Comparison of ENCODE assay signal across 29 cellular contexts in the genomic region with DNA sequence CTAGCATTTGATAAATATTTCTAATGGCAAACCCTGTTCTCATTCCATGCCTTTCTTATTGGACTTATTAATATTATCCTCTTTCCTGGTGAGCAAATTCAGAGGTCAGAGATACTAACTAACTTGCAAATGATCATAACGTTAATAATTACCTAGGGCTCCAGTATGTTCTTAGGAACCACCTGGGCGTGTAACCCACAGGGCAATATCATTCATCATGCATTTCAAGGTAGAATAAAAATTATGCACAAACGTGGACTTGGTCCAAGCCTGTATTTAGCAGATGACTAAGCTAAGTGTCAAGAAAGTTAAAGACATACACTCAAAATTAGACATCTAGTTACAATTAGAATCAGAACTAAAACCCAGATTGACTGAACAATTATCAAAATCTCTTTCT.
A peak's percentile ranks its signal among the peaks of the same experiment; 100 is the strongest.
DNase-seq lines count a peak whose midpoint lies in the region; ATAC-seq, FAIRE-seq and TF ChIP-seq lines count a peak whose summit lies in the region.
"Had no signal": no experiment of that assay in that cellular context is flagged by ENCODE, and none has a peak within 500 bp of the region (broad histone marks: within the 10 kb centered on the region; RNA-seq: fewer than 3 reads in every experiment).

No MANE protein-coding gene starts in this region.

- no peak for TF ChIP-seq CTCF in body of pancreas (IDR thresholded peaks at IDR 0.05)
- TF ChIP-seq CTCF in type B pancreatic cell (conservative IDR thresholded peaks at IDR 0.05), result no peak

- H3K27me3 Mint-ChIP-seq in type B pancreatic cell, result no peaks in the 10 kb centered on the region
- H3K27me3 Mint-ChIP-seq: activated CD4-positive, alpha-beta memory T cell treated with anti-CD3 and anti-CD28 coated beads for 36 hours; brain had no signal

- no peak overlapping the region for H3K4me3 Mint-ChIP-seq in type B pancreatic cell
- H3K4me3 Mint-ChIP-seq: activated CD4-positive, alpha-beta memory T cell treated with anti-CD3 and anti-CD28 coated beads for 36 hours; activated naive CD4-positive, alpha-beta T cell treated with anti-CD3 and anti-CD28 coated beads for 36 hours; brain; GM23338; immature natural killer cell; T-helper 2 cell treated with Interferon-gamma antibody and Interleukin-4, amounts not matched to agents 5 μg/mL and 100 μg/mL, for 36 hours had no signal

- no peak for TF ChIP-seq POLR2A in body of pancreas (IDR thresholded peaks at IDR 0.05)

- FAIRE-seq in islet of Langerhans (lab: Jason Lieb, UNC), result peak; percentile 97
- FAIRE-seq: K562 had no signal

- intact Hi-C loops in body of pancreas (cut with DNase I), result no loop called here

- H3K4me1 Mint-ChIP-seq in type B pancreatic cell (ENCODE audit: unreplicated experiment), result peaks cover 10% of the 10 kb centered on the region
- H3K4me1 Mint-ChIP-seq: brain, immature natural killer cell had no signal

- no peaks in the 10 kb centered on the region for H3K27me3 ChIP-seq in body of pancreas
- H3K27me3 ChIP-seq: gastroesophageal sphincter, neutrophil, tibial nerve had no signal

- H3K9me3 Mint-ChIP-seq in type B pancreatic cell, result no peaks in the 10 kb centered on the region

- H3K27ac Mint-ChIP-seq in type B pancreatic cell, result no peak overlapping the region
- H3K27ac Mint-ChIP-seq: activated CD4-positive, alpha-beta memory T cell treated with anti-CD3 and anti-CD28 coated beads for 36 hours; activated naive CD4-positive, alpha-beta T cell treated with anti-CD3 and anti-CD28 coated beads for 36 hours; brain; GM23338; immature natural killer cell; T-helper 2 cell treated with Interferon-gamma antibody and Interleukin-4, amounts not matched to agents 5 μg/mL and 100 μg/mL, for 36 hours had no signal

- no peak overlapping the region for H3K27ac ChIP-seq in body of pancreas
- H3K27ac ChIP-seq: gastroesophageal sphincter, neutrophil, tibial nerve had no signal

- ATAC-seq in body of pancreas (peak; percentile 35), GM18502 (IDR thresholded peaks at IDR 0.05; ENCODE audit: poor library complexity, unreplicated experiment) (no peak), HG03045 (IDR thresholded peaks at IDR 0.05; ENCODE audit: unreplicated experiment) (no peak)
- ATAC-seq: gastroesophageal sphincter, GM23338, K562, left ventricle myocardium superior, Panc1, sciatic nerve had no signal

- H3K36me3 ChIP-seq in body of pancreas (replicated peaks in 1 of 2; ENCODE audit: insufficient read depth in 1 of 2, low read depth in 2 of 2), result no peaks in the 10 kb centered on the region
- H3K36me3 ChIP-seq: gastroesophageal sphincter, neutrophil, tibial nerve had no signal

- H3K9me3 ChIP-seq in body of pancreas, result no peaks in the 10 kb centered on the region
- H3K9me3 ChIP-seq: Caco-2, neutrophil had no signal

- no peaks in the 10 kb centered on the region for H3K36me3 Mint-ChIP-seq in type B pancreatic cell
- H3K36me3 Mint-ChIP-seq: activated CD4-positive, alpha-beta memory T cell treated with anti-CD3 and anti-CD28 coated beads for 36 hours; brain; immature natural killer cell had no signal

- DNase-seq in HT-29 (ENCODE audit: low spot score), result peak; percentile 14
- DNase-seq in body of pancreas, result peak in 1 of 4 donors; percentile 6
- DNase-seq in type B pancreatic cell (ENCODE audit: extremely low spot score, unreplicated experiment), result no peak
- no peak for DNase-seq in DMS 273 (lab: John Stamatoyannopoulos, UW; ENCODE audit: unreplicated experiment)
- DNase-seq: activated CD4-positive, alpha-beta memory T cell treated with anti-CD3 and anti-CD28 coated beads for 36 hours; activated CD4-positive, alpha-beta T cell treated with anti-CD3 and anti-CD28 coated beads for 1 hour; activated naive CD4-positive, alpha-beta T cell treated with anti-CD3 and anti-CD28 coated beads for 36 hours; C1 segment of cervical spinal cord; Caco-2; immature natural killer cell; left ventricle myocardium superior; MM.1S; NCI-H2029 treated with DMSO at 0.1 percent for 48 hours; NCI-H524 treated with DMSO at 0.1 percent for 48 hours; SIG-M5; stimulated activated CD4-positive, alpha-beta T cell treated with anti-CD3 and anti-CD28 coated beads, Interleukin-12 subunit alpha, Interleukin-12 subunit beta, amount 100 ng/mL, for 4 hours; stimulated activated CD4-positive, alpha-beta T cell treated with anti-CD3 and anti-CD28 coated beads, Interleukin-2, amount 100 ng/mL, for 48 hours had no signal

- H3K4me1 ChIP-seq in body of pancreas, result no peaks in the 10 kb centered on the region
- H3K4me1 ChIP-seq: Caco-2, gastroesophageal sphincter, tibial nerve had no signal

- no peak overlapping the region for H3K4me3 ChIP-seq in body of pancreas
- H3K4me3 ChIP-seq: gastroesophageal sphincter, GM23338, K562, tibial nerve had no signal

- 10 to 13% methylated on average over 3 of the region's 3 CpGs for WGBS in body of pancreas, 2 donors
